In genomic region chr4:169659736-169660670, GRCh38 we compare ENCODE assay signal across 8 cellular contexts. TPM values are rescaled to one million over a fixed set of nuclear protein-coding genes. Genes with fewer than 3 reads are reported as not detected.
DNase-seq lines count a peak whose midpoint lies in the region; ATAC-seq and TF ChIP-seq lines count a peak whose summit lies in the region.

No MANE protein-coding gene starts in this region.

- POLR2A ChIA-PET in HEK293T (lab: Yijun Ruan, JAX) = interaction anchor here (0.6 to 5.6 kb wide), 15 partner anchors 9 to 1024 kb away, joined by 3 to 41 read pairs (median 4); partner anchors contain the start of genes CBR4, CLCN3, HPF1 and NEK1

- H2AFZ ChIP-seq in SU-DHL-6 (ENCODE audit: low read depth, low read length, severe bottlenecking) (peak overlapping the region; percentile 40), trophoblast cell (ENCODE audit: insufficient read depth, low read length, poor library complexity) (no peak overlapping the region)

- H3K9me3 Mint-ChIP-seq in type B pancreatic cell = no peaks in the 10 kb centered on the region

- no peak overlapping the region for H3K4ac ChIP-seq in trophoblast cell (ENCODE audit: low read depth, low read length)

- 4 to 5% (median 5%) methylated on average over 14 of the region's 14 CpGs for WGBS in heart left ventricle, 4 donors
- no CpG with 5 or more reads among the region's 14 CpGs for WGBS in trophoblast cell (ENCODE audit: extremely low coverage, insufficient coverage, insufficient read length)

- CTCF ChIA-PET in HEK293T (lab: Yijun Ruan, JAX) = interaction anchor here (0.7 to 1.1 kb wide), 3 partner anchors 10 to 367 kb away, joined by 3 to 4 read pairs (median 3); no protein-coding TSS in a partner anchor

- H3K4me1 ChIP-seq in heart left ventricle (peaks cover 0 to 43% (median 31%) of the 10 kb centered on the region in 12 donors), trophoblast cell (ENCODE audit: control insufficient read depth in 1 of 2, insufficient read depth in 2 of 2, low read length in 2 of 2) (no peaks in the 10 kb centered on the region)

- ATAC-seq in heart left ventricle = peak; percentile 96 to 99 (median 98)

- peak overlapping the region; percentile 96 for H3K27ac Mint-ChIP-seq in type B pancreatic cell

- H3K4me2 ChIP-seq in SU-DHL-6 (ENCODE audit: low read depth, low read length, poor library complexity, severe bottlenecking) = peak overlapping the region; percentile 91
- H3K4me2 ChIP-seq in trophoblast cell (ENCODE audit: low read length) = peak overlapping the region; percentile 71

- intact Hi-C loops in heart left ventricle (cut with DNase I) = loop anchor here in 8 of 10 donors (1.0 to 5.0 kb wide), 3 partner anchors 38 to 40 kb away; partner anchors contain the start of gene CLCN3 (in 8 of the 8)

- no peak overlapping the region for H2AK5ac ChIP-seq in trophoblast cell (ENCODE audit: low read length)

- H3K79me2 ChIP-seq in SU-DHL-6 (ENCODE audit: insufficient read depth, low read length) (peaks cover 66% of the 10 kb centered on the region), trophoblast cell (ENCODE audit: control insufficient read depth, insufficient read depth, low read length, poor library complexity) (no peaks in the 10 kb centered on the region)

- H3K18ac ChIP-seq in trophoblast cell (ENCODE audit: low read length) = no peak overlapping the region

- peak overlapping the region; percentile 83 for H3K27ac ChIP-seq in SU-DHL-6 (ENCODE audit: low read depth, low read length)
- H3K27ac ChIP-seq in heart left ventricle = peak overlapping the region; percentile 67 to 89 (median 85)
- peak overlapping the region; percentile 84 for H3K27ac ChIP-seq in trophoblast cell (ENCODE audit: low read depth, low read length)

- peak overlapping the region; percentile 55 for H3K9ac ChIP-seq in SU-DHL-6 (ENCODE audit: low read length)
- no peak overlapping the region for H3K9ac ChIP-seq in trophoblast cell (ENCODE audit: low read length)

- H3K36me3 ChIP-seq in SU-DHL-6 (ENCODE audit: low read length) (no peaks in the 10 kb centered on the region; the same call in 1 of the 2 replicates), heart left ventricle (no peaks in the 10 kb centered on the region), trophoblast cell (ENCODE audit: control insufficient read depth in 1 of 2, insufficient read depth in 2 of 2, low read length in 2 of 2) (peaks cover 0 to 2% of the 10 kb centered on the region in 2 experiments)

- no peaks in the 10 kb centered on the region for H4K20me1 ChIP-seq in SU-DHL-6 (ENCODE audit: low read depth, low read length)

- peaks cover 3% of the 10 kb centered on the region for H3K79me1 ChIP-seq in trophoblast cell (ENCODE audit: low read length)

- H3K4me3 ChIP-seq in SU-DHL-6 (ENCODE audit: insufficient read depth, low read length, poor library complexity, severe bottlenecking) (peak overlapping the region; percentile 58), heart left ventricle (peak overlapping the region; percentile 9 to 61 (median 53)), trophoblast cell (ENCODE audit: low read depth, low read length) (no peak overlapping the region)

- H2BK5ac ChIP-seq in trophoblast cell (ENCODE audit: low read depth, low read length, poor library complexity) = no peak overlapping the region

- no peaks in the 10 kb centered on the region for H3K27me3 Mint-ChIP-seq in type B pancreatic cell

- H4K12ac ChIP-seq in trophoblast cell (ENCODE audit: low read depth, low read length) = no peak overlapping the region

- peak overlapping the region; percentile 96 for H3K4me3 Mint-ChIP-seq in type B pancreatic cell

- H4K8ac ChIP-seq in trophoblast cell (ENCODE audit: low read depth, low read length) = no peak overlapping the region

- DNase-seq in GDM1 (lab: John Stamatoyannopoulos, UW) (peak; percentile 80), HEK293T (ENCODE audit: extremely low spot score) (peak; percentile 80), NAMALWA (ENCODE audit: low spot score) (peak; percentile 98), amniotic epithelial cell (ENCODE audit: low read depth) (peak; percentile 99), heart left ventricle (peak in 4 of 5 donors; percentile 75 to 86 (median 81)), trophoblast cell (peak; percentile 97 to 100), type B pancreatic cell (ENCODE audit: extremely low spot score, unreplicated experiment) (peak; percentile 73)

- peaks cover 5% of the 10 kb centered on the region for H3K36me3 Mint-ChIP-seq in type B pancreatic cell

- peaks cover 24% of the 10 kb centered on the region for H3F3A ChIP-seq in SU-DHL-6 (ENCODE audit: insufficient read depth)

- no peak overlapping the region for H4K91ac ChIP-seq in trophoblast cell (ENCODE audit: low read depth, low read length)

- TF ChIP-seq CTCF in SU-DHL-6 (IDR thresholded peaks at IDR 0.05; ENCODE audit: insufficient read depth, low read length, poor library complexity, severe bottlenecking) = no peak
- TF ChIP-seq CTCF in heart left ventricle (IDR thresholded peaks at IDR 0.05) = no peak
- no peak for TF ChIP-seq CTCF in type B pancreatic cell (conservative IDR thresholded peaks at IDR 0.05)

- no peak overlapping the region for H3K14ac ChIP-seq in trophoblast cell (ENCODE audit: low read length)

- no peaks in the 10 kb centered on the region for H3K9me2 ChIP-seq in SU-DHL-6 (replicated peaks; ENCODE audit: insufficient read depth, low read length)

- H3K4me1 Mint-ChIP-seq in type B pancreatic cell (ENCODE audit: unreplicated experiment) = peaks cover 34% of the 10 kb centered on the region

- H3K9me3 ChIP-seq in SU-DHL-6 (ENCODE audit: insufficient read depth, low read length) (no peaks in the 10 kb centered on the region), heart left ventricle (no peaks in the 10 kb centered on the region), trophoblast cell (ENCODE audit: insufficient read depth, low read depth, low read length) (no peaks in the 10 kb centered on the region)

- H3K27me3 ChIP-seq in SU-DHL-6 (ENCODE audit: low read length) (no peaks in the 10 kb centered on the region), heart left ventricle (no peaks in the 10 kb centered on the region), trophoblast cell (ENCODE audit: insufficient read depth, low read length) (no peaks in the 10 kb centered on the region)

- peak in 1 of 2 donors; percentile 56 for TF ChIP-seq POLR2A in heart left ventricle (IDR thresholded peaks at IDR 0.05)

- no peak overlapping the region for H2BK12ac ChIP-seq in trophoblast cell (ENCODE audit: low read length)

- H2BK120ac ChIP-seq in trophoblast cell (ENCODE audit: insufficient read depth, low read length, poor library complexity) = no peak overlapping the region

- H3K23ac ChIP-seq in trophoblast cell (ENCODE audit: low read length) = no peak overlapping the region

TF ChIP-seq in HEK293T, 16 proteins besides CTCF, POLR2A, EP300 and RAD21:
- no peak for TF ChIP-seq SUZ12 (IDR thresholded peaks at IDR 0.05)
- TF ChIP-seq CTBP1 (IDR thresholded peaks at IDR 0.05; ENCODE audit: borderline replicate concordance) = peak; percentile 54
- peak; percentile 7; the same call in 1 of the 2 replicates for TF ChIP-seq PKNOX1 (IDR thresholded peaks at IDR 0.05)
- TF ChIP-seq LEF1 (IDR thresholded peaks at IDR 0.05; ENCODE audit: borderline replicate concordance) = no peak
- no peak for TF ChIP-seq TARDBP (IDR thresholded peaks at IDR 0.05)
- TF ChIP-seq ELF4 (IDR thresholded peaks at IDR 0.05) = peak; percentile 28; the same call in 1 of the 2 replicates
- TF ChIP-seq BHLHE40 (IDR thresholded peaks at IDR 0.05; ENCODE audit: borderline replicate concordance) = no peak

RNA-seq across cellular contexts. Expression of gene CLCN3, which starts 39.6 kb away (rescaled TPM):
- total RNA-seq in heart left ventricle = 10 to 100 TPM; 46.4 to 86.2 (median 59.3) TPM
- 10 to 100 TPM; 17.4 to 30.2 TPM for polyA plus RNA-seq in heart left ventricle
- polyA plus RNA-seq in trophoblast cell (2013) = 39.6 and 42.1 TPM in 2 replicates
- 45.9 and 67.0 TPM in 2 replicates for total RNA-seq in type B pancreatic cell (ENCODE audit: low replicate concordance)

RNA-seq across cellular contexts. Expression of gene NEK1, which starts 47.6 kb away (rescaled TPM):
- 10 to 100 TPM in 7 of 9 donors, 1 to 10 TPM in 2; 6.8 to 17.8 (median 14.7) TPM for total RNA-seq in heart left ventricle
- polyA plus RNA-seq in heart left ventricle = 1 to 10 TPM; 4.8 to 6.4 TPM
- 12.0 TPM in 2 replicates for polyA plus RNA-seq in trophoblast cell (2013)
- total RNA-seq in type B pancreatic cell (ENCODE audit: low replicate concordance) = 7.7 and 17.7 TPM in 2 replicates
